Comparison of ENCODE assay signal across 8 cellular contexts in the genomic region with DNA sequence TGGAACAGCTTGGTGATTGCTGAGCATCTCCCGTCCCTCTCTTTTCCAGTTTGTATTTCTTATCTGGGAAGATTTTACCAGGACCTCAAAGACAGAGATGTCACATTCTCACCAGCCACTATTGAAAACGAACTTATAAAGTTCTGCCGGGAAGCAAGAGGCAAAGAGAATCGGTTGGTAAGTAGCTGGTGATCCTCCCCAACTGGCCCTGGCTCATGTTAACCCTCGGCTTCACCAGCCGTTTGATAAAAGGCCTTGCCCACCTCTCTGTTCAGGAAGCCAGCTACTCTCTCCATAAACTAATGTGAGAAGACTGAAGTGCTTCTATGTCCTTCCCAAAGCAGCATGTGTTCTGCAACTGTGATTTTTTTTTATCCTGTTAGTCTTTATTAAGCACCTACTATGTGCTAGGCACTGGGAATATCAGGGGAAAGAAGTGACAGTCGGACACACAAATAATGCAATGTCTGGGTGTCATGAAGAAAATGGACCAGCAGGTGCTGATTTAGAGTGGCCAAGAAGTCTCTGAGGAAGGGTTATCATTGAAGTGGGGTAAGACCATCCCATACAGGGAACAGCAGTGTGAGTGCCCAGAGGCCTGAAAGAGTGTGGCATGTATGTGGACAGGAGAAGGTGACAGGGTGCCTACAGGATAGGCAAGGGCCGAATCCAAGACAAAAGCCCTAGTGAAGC. TPM values are rescaled to one million over a fixed set of nuclear protein-coding genes. Genes with fewer than 3 reads are reported as not detected.
DNase-seq lines count a peak whose midpoint lies in the region; ATAC-seq lines count a peak whose summit lies in the region.

No MANE protein-coding gene starts in this region.

- H3K4me3 Mint-ChIP-seq in activated CD4-positive, alpha-beta T cell treated with anti-CD3 and anti-CD28 coated beads for 36 hours, result peak overlapping the region; percentile 93
- H3K4me3 Mint-ChIP-seq in activated T-helper 17 cell treated with anti-CD3 and anti-CD28 coated beads, Interleukin-2, amount 50 U/mL, for 72 hours, result peak overlapping the region; percentile 93

- H3K27me3 Mint-ChIP-seq in activated CD4-positive, alpha-beta T cell treated with anti-CD3 and anti-CD28 coated beads for 36 hours, result no peaks in the 10 kb centered on the region
- H3K27me3 Mint-ChIP-seq in activated T-helper 17 cell treated with anti-CD3 and anti-CD28 coated beads, Interleukin-2, amount 50 U/mL, for 72 hours, result no peaks in the 10 kb centered on the region

- H3K4me3 ChIP-seq in iPS-20b (ENCODE audit: low read length) (peak overlapping the region; percentile 94), subcutaneous abdominal adipose tissue (ENCODE audit: low read depth in 1 of 5, low read length in 5 of 5) (peak overlapping the region; percentile 71 to 97 (median 92))

- H3K27me3 ChIP-seq in iPS-20b (ENCODE audit: insufficient read depth, low read length) (no peaks in the 10 kb centered on the region), subcutaneous abdominal adipose tissue (ENCODE audit: control insufficient read depth in 5 of 5, insufficient read depth in 4 of 5, low read length in 5 of 5) (no peaks in the 10 kb centered on the region)

- H3K9me3 ChIP-seq in iPS-20b (ENCODE audit: insufficient read depth, low read depth, low read length) (no peaks in the 10 kb centered on the region), subcutaneous abdominal adipose tissue (ENCODE audit: control insufficient read depth in 5 of 5, low read length in 5 of 5) (no peaks in the 10 kb centered on the region)

- peaks cover 43% of the 10 kb centered on the region for H3K36me3 Mint-ChIP-seq in activated CD4-positive, alpha-beta T cell treated with anti-CD3 and anti-CD28 coated beads for 36 hours (ENCODE audit: low read depth)
- peaks cover 66% of the 10 kb centered on the region for H3K36me3 Mint-ChIP-seq in activated T-helper 17 cell treated with anti-CD3 and anti-CD28 coated beads, Interleukin-2, amount 50 U/mL, for 72 hours (ENCODE audit: low read depth)

- H3K4me1 ChIP-seq in iPS-20b (ENCODE audit: insufficient read depth, low read length) (peaks cover 23% of the 10 kb centered on the region), subcutaneous abdominal adipose tissue (ENCODE audit: control insufficient read depth in 5 of 5, insufficient read depth in 5 of 5, low read length in 5 of 5) (peaks cover 9 to 50% (median 39%) of the 10 kb centered on the region in 5 donors)

- intact Hi-C loops in activated CD4-positive, alpha-beta T cell treated with anti-CD3 and anti-CD28 coated beads for 36 hours (cut with DNase I, micrococcal nuclease), result loop anchor here (5.0 to 10.0 kb wide), 6 partner anchors 418 to 1149 kb away; partner anchors contain the start of genes DOCK3 (in 1 of the 2), GNAI2 (in 1 of the 2), NT5DC2 (in 1 of the 2) and POC1A (in 1 of the 2)

- no peaks in the 10 kb centered on the region for H3K9me3 Mint-ChIP-seq in activated CD4-positive, alpha-beta T cell treated with anti-CD3 and anti-CD28 coated beads for 36 hours (ENCODE audit: low read depth)
- no peaks in the 10 kb centered on the region for H3K9me3 Mint-ChIP-seq in activated T-helper 17 cell treated with anti-CD3 and anti-CD28 coated beads, Interleukin-2, amount 50 U/mL, for 72 hours

- H3K36me3 ChIP-seq in iPS-20b (ENCODE audit: insufficient read depth, low read depth, low read length) (peaks cover 44% of the 10 kb centered on the region), subcutaneous abdominal adipose tissue (ENCODE audit: control insufficient read depth in 5 of 5, insufficient read depth in 5 of 5, low read length in 5 of 5) (peaks cover 0 to 29% (median 17%) of the 10 kb centered on the region in 5 donors)

- CTCF ChIA-PET in activated CD4-positive, alpha-beta T cell treated with anti-CD3 and anti-CD28 coated beads for 36 hours (lab: Charles Lee), result interaction anchor here (0.8 to 2.1 kb wide), 5 partner anchors 15 to 770 kb away, joined by 4 to 9 read pairs (median 5); partner anchors contain the start of gene MAPKAPK3

- peak overlapping the region; percentile 93 for H3K27ac Mint-ChIP-seq in activated CD4-positive, alpha-beta T cell treated with anti-CD3 and anti-CD28 coated beads for 36 hours
- H3K27ac Mint-ChIP-seq in activated T-helper 17 cell treated with anti-CD3 and anti-CD28 coated beads, Interleukin-2, amount 50 U/mL, for 72 hours, result peak overlapping the region; percentile 99

- peaks cover 55% of the 10 kb centered on the region for H3K4me1 Mint-ChIP-seq in activated CD4-positive, alpha-beta T cell treated with anti-CD3 and anti-CD28 coated beads for 36 hours
- peaks cover 18% of the 10 kb centered on the region for H3K4me1 Mint-ChIP-seq in activated T-helper 17 cell treated with anti-CD3 and anti-CD28 coated beads, Interleukin-2, amount 50 U/mL, for 72 hours

- no peak for ATAC-seq in activated CD4-positive, alpha-beta T cell treated with anti-CD3 and anti-CD28 coated beads for 36 hours
- ATAC-seq in activated T-helper 17 cell treated with anti-CD3 and anti-CD28 coated beads, Interleukin-2, amount 50 U/mL, for 72 hours (replicated peaks), result no peak
- ATAC-seq in HG03460 (IDR thresholded peaks at IDR 0.05; ENCODE audit: unreplicated experiment) (no peak), HG03378 (IDR thresholded peaks at IDR 0.05; ENCODE audit: unreplicated experiment) (no peak)

- POLR2A ChIA-PET in activated CD4-positive, alpha-beta T cell treated with anti-CD3 and anti-CD28 coated beads for 36 hours (lab: Charles Lee), result interaction anchor here (0.5 to 2.1 kb wide), 5 partner anchors 14 to 817 kb away, joined by 3 to 15 read pairs (median 3); partner anchors contain the start of genes DCAF1 and HEMK1

- no peak for DNase-seq in activated CD4-positive, alpha-beta T cell treated with anti-CD3 and anti-CD28 coated beads for 36 hours
- DNase-seq in activated CD4-positive, alpha-beta T cell treated with anti-CD3 and anti-CD28 coated beads for 4 hours, result no peak
- no peak for DNase-seq in NCI-H510A treated with DMSO at 0.1 percent for 48 hours (lab: John Stamatoyannopoulos, UW)

- H3K27ac ChIP-seq in iPS-20b (ENCODE audit: low read length) (no peak overlapping the region), subcutaneous abdominal adipose tissue (ENCODE audit: low read depth, low read length) (peak overlapping the region; percentile 95)

- peak overlapping the region; percentile 95 for H3K9ac ChIP-seq in iPS-20b (ENCODE audit: low read depth, low read length)
- peak overlapping the region; percentile 39 to 88 (median 78) for H3K9ac ChIP-seq in subcutaneous abdominal adipose tissue (ENCODE audit: low read length in 5 of 5)

RNA-seq across cellular contexts. Expression of gene MANF, which starts 1.2 kb away (rescaled TPM):
- total RNA-seq in activated CD4-positive, alpha-beta T cell treated with anti-CD3 and anti-CD28 coated beads for 36 hours, result 100 to 1,000 TPM; 124 to 129 TPM
- total RNA-seq in activated T-helper 17 cell treated with anti-CD3 and anti-CD28 coated beads, Interleukin-2, amount 50 U/mL, for 72 hours, result 100 to 1,000 TPM in 1 of 2 donors, 10 to 100 TPM in 1; 76.4 to 157 TPM

RNA-seq across cellular contexts. Expression of gene RBM15B, which starts 4.8 kb away (rescaled TPM):
- 10 to 100 TPM; 20.9 to 21.5 TPM for total RNA-seq in activated CD4-positive, alpha-beta T cell treated with anti-CD3 and anti-CD28 coated beads for 36 hours
- total RNA-seq in activated T-helper 17 cell treated with anti-CD3 and anti-CD28 coated beads, Interleukin-2, amount 50 U/mL, for 72 hours, result 10 to 100 TPM; 14.6 to 29.8 TPM
